In the genomic region with DNA sequence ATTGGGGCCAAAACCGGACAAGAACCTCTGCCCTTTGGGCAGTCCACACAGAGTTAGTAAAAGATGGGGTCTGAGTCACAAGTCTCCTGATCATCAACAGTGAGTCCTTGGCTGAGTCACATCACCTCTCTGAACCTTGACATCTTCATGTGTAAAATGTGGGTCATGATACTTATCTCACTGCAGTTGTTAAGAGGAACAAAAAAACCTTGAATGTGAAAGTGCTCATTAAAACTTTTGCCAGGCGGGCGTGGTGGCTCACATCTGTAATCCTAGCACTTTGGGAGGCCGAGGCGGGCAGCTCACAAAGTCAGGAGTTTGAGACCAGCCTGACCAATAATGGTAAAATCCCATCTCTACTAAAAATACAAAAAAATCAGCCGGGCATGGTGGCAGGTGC, we compare ENCODE assay signal across 9 cellular contexts. TPM values are rescaled to one million over a fixed set of nuclear protein-coding genes. Genes with fewer than 3 reads are reported as not detected.
A peak's percentile ranks its signal among the peaks of the same experiment; 100 is the strongest.
DNase-seq lines count a peak whose midpoint lies in the region; ATAC-seq and TF ChIP-seq lines count a peak whose summit lies in the region.
"Had no signal": no experiment of that assay in that cellular context is flagged by ENCODE, and none has a peak within 500 bp of the region (broad histone marks: within the 10 kb centered on the region; RNA-seq: fewer than 3 reads in every experiment).

No MANE protein-coding gene starts in this region.

- no peaks in the 10 kb centered on the region for H3K36me3 Mint-ChIP-seq in activated naive CD4-positive, alpha-beta T cell treated with anti-CD3 and anti-CD28 coated beads for 36 hours (ENCODE audit: low read depth)
- H3K36me3 Mint-ChIP-seq in activated naive CD4-positive, alpha-beta T cell treated with anti-CD3 and anti-CD28 coated beads, Interleukin-2, amount 10 ng/mL, durations not matched to agents 7 days and 5 days, result no peaks in the 10 kb centered on the region

- no peak overlapping the region for H3K27ac ChIP-seq in gastrocnemius medialis

- no peaks in the 10 kb centered on the region for H3K9me3 ChIP-seq in gastrocnemius medialis

- H3K4me1 ChIP-seq in gastrocnemius medialis, result no peaks in the 10 kb centered on the region

- no peak for TF ChIP-seq CTCF in choroid plexus epithelial cell (conservative IDR thresholded peaks at IDR 0.05; ENCODE audit: low read depth, low read length)
- no peak for TF ChIP-seq CTCF in gastrocnemius medialis (IDR thresholded peaks at IDR 0.05 in 4 of 5, conservative IDR thresholded peaks at IDR 0.05 in 1 of 5)

- H3K27ac Mint-ChIP-seq in activated naive CD4-positive, alpha-beta T cell treated with anti-CD3 and anti-CD28 coated beads for 36 hours, result no peak overlapping the region
- no peak overlapping the region for H3K27ac Mint-ChIP-seq in activated naive CD4-positive, alpha-beta T cell treated with anti-CD3 and anti-CD28 coated beads, Interleukin-2, amount 10 ng/mL, durations not matched to agents 7 days and 5 days
- H3K27ac Mint-ChIP-seq in stimulated activated naive CD8-positive, alpha-beta T cell treated with anti-CD3 and anti-CD28 coated beads, Interleukin-15, amount 100 ng/mL, for 72 hours, result peak overlapping the region in 1 of 2 donors; percentile 36

- intact Hi-C loops in activated naive CD4-positive, alpha-beta T cell treated with anti-CD3 and anti-CD28 coated beads for 36 hours (cut with micrococcal nuclease), result no loop called here
- intact Hi-C loops in gastrocnemius medialis (cut with DNase I; ENCODE audit: low total_unique reads), result no loop called here

- ATAC-seq in stimulated activated naive CD8-positive, alpha-beta T cell treated with anti-CD3 and anti-CD28 coated beads, Interleukin-15, amount 100 ng/mL, for 72 hours, result peak; percentile 46
- no peak for ATAC-seq in GM19397 (IDR thresholded peaks at IDR 0.05; ENCODE audit: unreplicated experiment)
- ATAC-seq in gastrocnemius medialis, result no peak

- no peak for TF ChIP-seq POLR2A in gastrocnemius medialis (IDR thresholded peaks at IDR 0.05)

- H3K27me3 Mint-ChIP-seq in activated naive CD4-positive, alpha-beta T cell treated with anti-CD3 and anti-CD28 coated beads for 36 hours (ENCODE audit: low read depth), result no peaks in the 10 kb centered on the region
- H3K27me3 Mint-ChIP-seq in activated naive CD4-positive, alpha-beta T cell treated with anti-CD3 and anti-CD28 coated beads, Interleukin-2, amount 10 ng/mL, durations not matched to agents 7 days and 5 days, result no peaks in the 10 kb centered on the region
- H3K27me3 Mint-ChIP-seq in stimulated activated naive CD8-positive, alpha-beta T cell treated with anti-CD3 and anti-CD28 coated beads, Interleukin-15, amount 100 ng/mL, for 72 hours, result no peaks in the 10 kb centered on the region

- CTCF ChIA-PET in activated naive CD4-positive, alpha-beta T cell treated with anti-CD3 and anti-CD28 coated beads for 36 hours (lab: Charles Lee), result no interaction called here
- CTCF ChIA-PET in activated naive CD4-positive, alpha-beta T cell treated with anti-CD3 and anti-CD28 coated beads, Interleukin-2, amount 10 ng/mL, durations not matched to agents 7 days and 5 days (lab: Charles Lee), result interaction anchor here (1.1 to 2.4 kb wide), 3 partner anchors 21 to 87 kb away, joined by 3 to 8 read pairs (median 8); no protein-coding TSS in a partner anchor

- in situ Hi-C loops in gastrocnemius medialis (cut with MboI; ENCODE audit: low sequenced_read_pairs in 4 of 4), result loop anchor here in 1 of 4 donors (25.0 kb wide), 1 partner anchor 140 kb away; the partner anchor contains the start of gene INTS3

- H3K27me3 ChIP-seq in gastrocnemius medialis, result no peaks in the 10 kb centered on the region

- H3K4me3 ChIP-seq in choroid plexus epithelial cell (ENCODE audit: low read depth, low read length) (no peak overlapping the region), gastrocnemius medialis (no peak overlapping the region)

- H3K36me3 ChIP-seq in gastrocnemius medialis, result no peaks in the 10 kb centered on the region

- H3K4me3 Mint-ChIP-seq in activated naive CD4-positive, alpha-beta T cell treated with anti-CD3 and anti-CD28 coated beads for 36 hours, result no peak overlapping the region
- H3K4me3 Mint-ChIP-seq in activated naive CD4-positive, alpha-beta T cell treated with anti-CD3 and anti-CD28 coated beads, Interleukin-2, amount 10 ng/mL, durations not matched to agents 7 days and 5 days, result no peak overlapping the region
- no peak overlapping the region for H3K4me3 Mint-ChIP-seq in stimulated activated naive CD8-positive, alpha-beta T cell treated with anti-CD3 and anti-CD28 coated beads, Interleukin-15, amount 100 ng/mL, for 72 hours

- H3K4me1 Mint-ChIP-seq in activated naive CD4-positive, alpha-beta T cell treated with anti-CD3 and anti-CD28 coated beads for 36 hours (ENCODE audit: low read depth), result peaks cover 13% of the 10 kb centered on the region
- H3K4me1 Mint-ChIP-seq in activated naive CD4-positive, alpha-beta T cell treated with anti-CD3 and anti-CD28 coated beads, Interleukin-2, amount 10 ng/mL, durations not matched to agents 7 days and 5 days, result peaks cover 15% of the 10 kb centered on the region
- H3K4me1 Mint-ChIP-seq in stimulated activated naive CD8-positive, alpha-beta T cell treated with anti-CD3 and anti-CD28 coated beads, Interleukin-15, amount 100 ng/mL, for 72 hours, result peaks cover 21% of the 10 kb centered on the region

- H3K9me3 Mint-ChIP-seq in activated naive CD4-positive, alpha-beta T cell treated with anti-CD3 and anti-CD28 coated beads for 36 hours, result no peaks in the 10 kb centered on the region
- H3K9me3 Mint-ChIP-seq in activated naive CD4-positive, alpha-beta T cell treated with anti-CD3 and anti-CD28 coated beads, Interleukin-2, amount 10 ng/mL, durations not matched to agents 7 days and 5 days, result no peaks in the 10 kb centered on the region
- H3K9me3 Mint-ChIP-seq in stimulated activated naive CD8-positive, alpha-beta T cell treated with anti-CD3 and anti-CD28 coated beads, Interleukin-15, amount 100 ng/mL, for 72 hours, result no peaks in the 10 kb centered on the region

- peak; percentile 28 for DNase-seq in activated naive CD4-positive, alpha-beta T cell treated with anti-CD3 and anti-CD28 coated beads for 36 hours
- no peak for DNase-seq in activated naive CD4-positive, alpha-beta T cell treated with anti-CD3 and anti-CD28 coated beads, Interleukin-2, amount 10 ng/mL, durations not matched to agents 7 days and 5 days
- DNase-seq in choroid plexus epithelial cell (ENCODE audit: low read depth), result peak; percentile 47
- no peak for DNase-seq in stimulated activated naive CD8-positive, alpha-beta T cell treated with anti-CD3 and anti-CD28 coated beads, Interleukin-15, amount 100 ng/mL, for 72 hours
- DNase-seq in gastrocnemius medialis, result no peak
- DNase-seq: activated gamma-delta T cell; stimulated activated naive CD4-positive, alpha-beta T cell treated with Interleukin-2 at 50 U/mL for 16 hours had no signal

RNA-seq across cellular contexts. Expression of gene S100A16, which starts 15.7 kb away (rescaled TPM):
- not detected for total RNA-seq in activated naive CD4-positive, alpha-beta T cell treated with anti-CD3 and anti-CD28 coated beads for 36 hours
- 10 to 100 TPM; 21.5 to 52.1 (median 40.7) TPM for total RNA-seq in gastrocnemius medialis

RNA-seq across cellular contexts. Expression of gene S100A14, which starts 18.9 kb away (rescaled TPM):
- not detected for total RNA-seq in activated naive CD4-positive, alpha-beta T cell treated with anti-CD3 and anti-CD28 coated beads for 36 hours
- total RNA-seq in gastrocnemius medialis, result 1 to 10 TPM in 1 of 4 donors, not detected in 3; 1.8 TPM
- total RNA-seq: glomerular endothelial cell had no signal

RNA-seq across cellular contexts. Expression of gene S100A13, which starts 30.1 kb away (rescaled TPM):
- total RNA-seq in activated naive CD4-positive, alpha-beta T cell treated with anti-CD3 and anti-CD28 coated beads for 36 hours, result 1 to 10 TPM; 6.6 to 7.0 TPM
- 100 to 1,000 TPM; 113 to 237 (median 159) TPM for total RNA-seq in gastrocnemius medialis

RNA-seq across cellular contexts. Expression of gene S100A1, which starts 31.0 kb away (rescaled TPM):
- total RNA-seq in activated naive CD4-positive, alpha-beta T cell treated with anti-CD3 and anti-CD28 coated beads for 36 hours, result not detected
- 100 to 1,000 TPM; 390 to 932 (median 616) TPM for total RNA-seq in gastrocnemius medialis
- total RNA-seq: glomerular endothelial cell had no signal

RNA-seq across cellular contexts. Expression of gene S100A2, which starts 31.6 kb away (rescaled TPM):
- under 1 TPM; 0.74 to 0.77 TPM for total RNA-seq in activated naive CD4-positive, alpha-beta T cell treated with anti-CD3 and anti-CD28 coated beads for 36 hours
- total RNA-seq in gastrocnemius medialis, result 10 to 100 TPM in 1 of 4 donors, not detected in 3; 14.7 TPM

Comparison
In these comparisons a context has a peak if more than half of its experiments do, and no peak if none do; other contexts are left out.
1. DNase-seq: peak in activated naive CD4-positive, alpha-beta T cell treated with anti-CD3 and anti-CD28 coated beads for 36 hours (single experiment) and choroid plexus epithelial cell (single experiment); none in activated naive CD4-positive, alpha-beta T cell treated with anti-CD3 and anti-CD28 coated beads, Interleukin-2, amount 10 ng/mL, durations not matched to agents 7 days and 5 days (single experiment), stimulated activated naive CD8-positive, alpha-beta T cell treated with anti-CD3 and anti-CD28 coated beads, Interleukin-15, amount 100 ng/mL, for 72 hours (0 of 2) and gastrocnemius medialis (0 of 2).
2. RNA of gene S100A16, which starts 15.7 kb away (total RNA-seq): 21.5 to 52.1 TPM in gastrocnemius medialis; not detected in activated naive CD4-positive, alpha-beta T cell treated with anti-CD3 and anti-CD28 coated beads for 36 hours; every median in the first group is over 10 times any median in the second.
3. RNA of gene S100A13, which starts 30.1 kb away (total RNA-seq): 113 to 237 TPM in gastrocnemius medialis; 6.6 to 7.0 TPM in activated naive CD4-positive, alpha-beta T cell treated with anti-CD3 and anti-CD28 coated beads for 36 hours; every median in the first group is over 10 times any median in the second.